ENCODE assay signal across 1 cellular context in the genomic region with DNA sequence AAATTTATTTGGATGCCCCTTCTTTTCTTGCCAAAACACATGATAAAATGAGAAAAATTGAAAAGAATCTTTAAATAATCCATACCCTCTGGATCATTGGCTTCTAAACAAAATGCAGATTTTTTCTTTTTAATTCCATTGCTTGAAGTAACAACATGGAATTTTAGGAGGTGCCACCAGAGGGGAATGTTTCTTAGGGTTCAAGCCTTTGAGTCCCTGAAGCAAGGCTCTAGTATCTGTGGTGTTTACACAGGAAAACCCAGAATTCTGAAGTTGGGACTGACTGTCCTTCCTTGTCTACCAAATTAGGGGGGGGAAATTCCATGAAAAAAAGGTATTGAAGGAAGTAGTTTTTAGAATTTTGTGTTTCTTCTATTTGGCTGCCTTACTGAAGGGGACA.
TF ChIP-seq lines count a peak whose summit lies in the region.

No MANE protein-coding gene starts in this region.

TF ChIP-seq in IMR-90, 13 proteins besides CTCF, POLR2A, EP300 and RAD21:
- TF ChIP-seq SMC3 (IDR thresholded peaks at IDR 0.05; ENCODE audit: low read depth, low read length) (peak; percentile 47), MAFK (IDR thresholded peaks at IDR 0.05; ENCODE audit: low read depth, low read length) (no peak), RCOR1 (IDR thresholded peaks at IDR 0.05; ENCODE audit: insufficient replicate concordance, low read length) (no peak), NFE2L2 (IDR thresholded peaks at IDR 0.05; ENCODE audit: low read depth, low read length) (no peak), MXI1 (IDR thresholded peaks at IDR 0.05; ENCODE audit: borderline replicate concordance, low read depth, low read length) (no peak), CEBPB (IDR thresholded peaks at IDR 0.05; ENCODE audit: low read depth, low read length) (no peak)
- TF ChIP-seq, protein P1, sequence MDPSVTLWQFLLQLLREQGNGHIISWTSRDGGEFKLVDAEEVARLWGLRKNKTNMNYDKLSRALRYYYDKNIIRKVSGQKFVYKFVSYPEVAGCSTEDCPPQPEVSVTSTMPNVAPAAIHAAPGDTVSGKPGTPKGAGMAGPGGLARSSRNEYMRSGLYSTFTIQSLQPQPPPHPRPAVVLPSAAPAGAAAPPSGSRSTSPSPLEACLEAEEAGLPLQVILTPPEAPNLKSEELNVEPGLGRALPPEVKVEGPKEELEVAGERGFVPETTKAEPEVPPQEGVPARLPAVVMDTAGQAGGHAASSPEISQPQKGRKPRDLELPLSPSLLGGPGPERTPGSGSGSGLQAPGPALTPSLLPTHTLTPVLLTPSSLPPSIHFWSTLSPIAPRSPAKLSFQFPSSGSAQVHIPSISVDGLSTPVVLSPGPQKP (IDR thresholded peaks at IDR 0.05; ENCODE audit: borderline replicate concordance, low read depth, low read length): no peak
- TF ChIP-seq, protein P2, sequence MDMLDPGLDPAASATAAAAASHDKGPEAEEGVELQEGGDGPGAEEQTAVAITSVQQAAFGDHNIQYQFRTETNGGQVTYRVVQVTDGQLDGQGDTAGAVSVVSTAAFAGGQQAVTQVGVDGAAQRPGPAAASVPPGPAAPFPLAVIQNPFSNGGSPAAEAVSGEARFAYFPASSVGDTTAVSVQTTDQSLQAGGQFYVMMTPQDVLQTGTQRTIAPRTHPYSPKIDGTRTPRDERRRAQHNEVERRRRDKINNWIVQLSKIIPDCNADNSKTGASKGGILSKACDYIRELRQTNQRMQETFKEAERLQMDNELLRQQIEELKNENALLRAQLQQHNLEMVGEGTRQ (IDR thresholded peaks at IDR 0.05; ENCODE audit: low read depth, low read length): no peak
TF ChIP-seq in IMR-90: peak in this region for 1.
